Comparison of ENCODE assay signal across 10 cellular contexts in genomic region chr7:104960741-104961479, GRCh38. TPM values are rescaled to one million over a fixed set of nuclear protein-coding genes. Genes with fewer than 3 reads are reported as not detected.
DNase-seq lines count a peak whose midpoint lies in the region; ATAC-seq and TF ChIP-seq lines count a peak whose summit lies in the region.
"Had no signal": no experiment of that assay in that cellular context is flagged by ENCODE, and none has a peak within 500 bp of the region (broad histone marks: within the 10 kb centered on the region; RNA-seq: fewer than 3 reads in every experiment).

No MANE protein-coding gene starts in this region.

- intact Hi-C loops in adrenal gland (cut with DNase I) = no loop called here
- intact Hi-C loops in lower lobe of right lung (cut with DNase I) = no loop called here

- H3K4me3 ChIP-seq in adrenal gland = no peak overlapping the region
- H3K4me3 ChIP-seq in lower lobe of right lung = no peak overlapping the region
- H3K4me3 ChIP-seq in CD8-positive, alpha-beta memory T cell (ENCODE audit: low read length) = no peak overlapping the region

- peaks cover 17 to 37% (median 18%) of the 10 kb centered on the region in 3 donors for H3K4me1 Mint-ChIP-seq in CD8-positive, alpha-beta memory T cell

- H3K27me3 ChIP-seq in adrenal gland (no peaks in the 10 kb centered on the region), lower lobe of right lung (ENCODE audit: low read depth) (no peaks in the 10 kb centered on the region)
- H3K27me3 ChIP-seq in CD8-positive, alpha-beta memory T cell (ENCODE audit: insufficient read depth, low read length, poor library complexity, severe bottlenecking) = no peaks in the 10 kb centered on the region

- peaks cover 0 to 20% of the 10 kb centered on the region in 2 donors for H3K4me1 ChIP-seq in adrenal gland (replicated peaks in 1 of 2)
- H3K4me1 ChIP-seq in lower lobe of right lung = peaks cover 71% of the 10 kb centered on the region
- peaks cover 12% of the 10 kb centered on the region for H3K4me1 ChIP-seq in CD8-positive, alpha-beta memory T cell (ENCODE audit: insufficient read depth, low read length)

- WGBS in adrenal gland, 4 donors = 67 to 73% (median 69%) methylated on average over 2 of the region's 2 CpGs

- no peaks in the 10 kb centered on the region for H3K9me3 Mint-ChIP-seq in CD8-positive, alpha-beta memory T cell

- CTCF ChIA-PET in CD8-positive, alpha-beta memory T cell (lab: Charles Lee) = interaction anchor here (1.7 kb wide), 1 partner anchor 20 kb away, joined by 4 read pairs; no protein-coding TSS in a partner anchor

- H3K36me3 ChIP-seq in adrenal gland (replicated peaks in 1 of 2) (no peaks in the 10 kb centered on the region), lower lobe of right lung (no peaks in the 10 kb centered on the region)
- H3K36me3 ChIP-seq in CD8-positive, alpha-beta memory T cell (ENCODE audit: insufficient read depth, low read length) = no peaks in the 10 kb centered on the region

- H3K27ac Mint-ChIP-seq in CD8-positive, alpha-beta memory T cell = peak overlapping the region in 1 of 8 donors; percentile 0
- H3K27ac Mint-ChIP-seq: activated naive CD8-positive, alpha-beta T cell had no signal

- no peaks in the 10 kb centered on the region for H3K27me3 Mint-ChIP-seq in CD8-positive, alpha-beta memory T cell
- H3K27me3 Mint-ChIP-seq: activated naive CD8-positive, alpha-beta T cell had no signal

- peak; percentile 97 for DNase-seq in GF-D8 (lab: John Stamatoyannopoulos, UW)
- peak in 3 of 7 donors; percentile 27 to 59 (median 47) for DNase-seq in adrenal gland
- peak; percentile 65 for DNase-seq in lower lobe of right lung
- no peak for DNase-seq in activated gamma-delta T cell treated with Interleukin-2 at 50 U/mL for 16 hours
- DNase-seq in HUDEP-2 (lab: John Stamatoyannopoulos, UW; ENCODE audit: unreplicated experiment in 76 of 76) = no peak
- DNase-seq in CD8-positive, alpha-beta memory T cell = no peak

- H3K36me3 Mint-ChIP-seq in CD8-positive, alpha-beta memory T cell = peaks cover 9 to 20% (median 14%) of the 10 kb centered on the region in 3 donors

- ATAC-seq in HG03097 (IDR thresholded peaks at IDR 0.05; ENCODE audit: low FRiP score, unreplicated experiment) (peak; percentile 44), lower lobe of right lung (peak; percentile 73 to 84), HG03457 (IDR thresholded peaks at IDR 0.05; ENCODE audit: unreplicated experiment) (no peak)

- H3K4me3 Mint-ChIP-seq in CD8-positive, alpha-beta memory T cell = no peak overlapping the region
- H3K4me3 Mint-ChIP-seq: activated naive CD8-positive, alpha-beta T cell; neural crest cell had no signal

- POLR2A ChIA-PET in CD8-positive, alpha-beta memory T cell (lab: Charles Lee) = no interaction called here

- TF ChIP-seq CTCF in adrenal gland (IDR thresholded peaks at IDR 0.05) (no peak), lower lobe of right lung (IDR thresholded peaks at IDR 0.05) (no peak)

- H3K9me3 ChIP-seq in adrenal gland (replicated peaks in 1 of 3) = no peaks in the 10 kb centered on the region
- no peaks in the 10 kb centered on the region for H3K9me3 ChIP-seq in lower lobe of right lung
- no peaks in the 10 kb centered on the region for H3K9me3 ChIP-seq in CD8-positive, alpha-beta memory T cell (ENCODE audit: low read length)

- TF ChIP-seq POLR2A in adrenal gland (IDR thresholded peaks at IDR 0.05) = no peak

- H3K27ac ChIP-seq in adrenal gland = peak overlapping the region in 3 of 5 donors; percentile 45 to 53 (median 48)
- H3K27ac ChIP-seq in lower lobe of right lung = peak overlapping the region; percentile 67
- H3K27ac ChIP-seq in CD8-positive, alpha-beta memory T cell (ENCODE audit: low read depth, low read length) = no peak overlapping the region

RNA-seq across cellular contexts. Expression of gene KMT2E, which starts 53.1 kb away (rescaled TPM):
- total RNA-seq in adrenal gland (10 to 100 TPM; 35.6 to 98.0 (median 68.0) TPM), lower lobe of right lung (88.2 TPM)
- polyA plus RNA-seq in adrenal gland = 10 to 100 TPM; 14.4 to 38.5 (median 26.9) TPM
- 10 to 100 TPM; 81.0 to 87.5 TPM for total RNA-seq in CD8-positive, alpha-beta memory T cell
- 237 TPM for polyA plus RNA-seq in CD8-positive, alpha-beta memory T cell

Comparison
In these comparisons a context has a peak if more than half of its experiments do, and no peak if none do; other contexts are left out.
1. DNase-seq: peak in GF-D8 (single experiment) and lower lobe of right lung (single experiment); none in activated gamma-delta T cell treated with Interleukin-2 at 50 U/mL for 16 hours (single experiment), HUDEP-2 (0 of 76) and CD8-positive, alpha-beta memory T cell (0 of 5).